18 cellular contexts compared by ENCODE assay signal in genomic region chr20:63471002-63471718, GRCh38. TPM values are rescaled to one million over a fixed set of nuclear protein-coding genes. Genes with fewer than 3 reads are reported as not detected.
DNase-seq lines count a peak whose midpoint lies in the region; ATAC-seq and TF ChIP-seq lines count a peak whose summit lies in the region.
"Had no signal": no experiment of that assay in that cellular context is flagged by ENCODE, and none has a peak within 500 bp of the region (broad histone marks: within the 10 kb centered on the region; RNA-seq: fewer than 3 reads in every experiment).

No MANE protein-coding gene starts in this region.

- H3K36me3 Mint-ChIP-seq in WTC11: no peaks in the 10 kb centered on the region
- H3K36me3 Mint-ChIP-seq in Calu3 (ENCODE audit: insufficient read depth, unreplicated experiment): peaks cover 6% of the 10 kb centered on the region
- H3K36me3 Mint-ChIP-seq: activated CD4-positive, alpha-beta memory T cell treated with anti-CD3 and anti-CD28 coated beads for 36 hours had no signal

- no peaks in the 10 kb centered on the region for H3K9me2 ChIP-seq in SK-N-SH

- WGBS in SK-N-SH (ENCODE audit: low lambda C conversion rate): 27% methylated on average over 17 of the region's 47 CpGs

- DNase-seq in SK-N-SH (peak; percentile 83), WTC11 (ENCODE audit: low spot score) (no peak), Calu3 (no peak), T-helper 2 cell (no peak), midbrain (lab: John Stamatoyannopoulos, UW) (no peak)
- DNase-seq: activated CD4-positive, alpha-beta memory T cell treated with anti-CD3 and anti-CD28 coated beads for 36 hours; activated T-cell treated with anti-CD3 and anti-CD28 coated beads, Interleukin-2, amount 50 U/mL, for 4 hours; NCI-H1694; OCI-M1; stimulated activated CD4-positive, alpha-beta T cell treated with anti-CD3 and anti-CD28 coated beads, Interleukin-4, amount 100 ng/mL, for 24 hours had no signal

- no peaks in the 10 kb centered on the region for H3K9me3 ChIP-seq in SK-N-SH
- H3K9me3 ChIP-seq: tibial nerve had no signal

- CTCF ChIA-PET in SK-N-SH (lab: Yijun Ruan, JAX) (interaction anchor here (0.8 to 5.2 kb wide), 11 partner anchors 11 to 503 kb away, joined by 3 to 24 read pairs (median 8); partner anchors contain the start of gene PPDPF), WTC11 (lab: Charles Lee) (interaction anchor here (0.7 to 2.8 kb wide), 12 partner anchors 9 to 391 kb away, joined by 3 to 12 read pairs (median 4); partner anchors contain the start of gene PTK6), Calu3 (lab: Charles Lee) (interaction anchor here (1.2 to 1.5 kb wide), 2 partner anchors 10 to 11 kb away, joined by 4 read pairs; no protein-coding TSS in a partner anchor)

- no peak for TF ChIP-seq EP300 in SK-N-SH (IDR thresholded peaks at IDR 0.05; ENCODE audit: borderline replicate concordance in 1 of 2, low read depth in 1 of 2, low read length in 1 of 2)

- peaks cover 11% of the 10 kb centered on the region for H3K27me3 Mint-ChIP-seq in WTC11 (ENCODE audit: low read depth)
- H3K27me3 Mint-ChIP-seq in Calu3 (ENCODE audit: unreplicated experiment): peaks cover 91% of the 10 kb centered on the region

- TF ChIP-seq CTCF in SK-N-SH (IDR thresholded peaks at IDR 0.05) (no peak), WTC11 (IDR thresholded peaks at IDR 0.05) (no peak), Calu3 (IDR thresholded peaks at IDR 0.05; ENCODE audit: unreplicated experiment) (no peak)

- H3K4me1 Mint-ChIP-seq in WTC11 (peaks cover 25% of the 10 kb centered on the region), Calu3 (ENCODE audit: low read depth, unreplicated experiment) (peaks cover 9% of the 10 kb centered on the region)

- no peaks in the 10 kb centered on the region for H3K36me3 ChIP-seq in SK-N-SH (replicated peaks in 1 of 2; ENCODE audit: control insufficient read depth in 1 of 2, insufficient read depth in 2 of 2, low read length in 1 of 2)
- H3K36me3 ChIP-seq: tibial nerve had no signal

- no peak for TF ChIP-seq RAD21 in SK-N-SH (IDR thresholded peaks at IDR 0.05; ENCODE audit: low read length)

- H4K20me1 ChIP-seq in SK-N-SH (ENCODE audit: insufficient read depth): no peaks in the 10 kb centered on the region

- no peak overlapping the region for H3K4me2 ChIP-seq in SK-N-SH

- H3K4me3 Mint-ChIP-seq in WTC11: peak overlapping the region; percentile 67
- H3K4me3 Mint-ChIP-seq in Calu3 (ENCODE audit: low read depth, unreplicated experiment): no peak overlapping the region
- H3K4me3 Mint-ChIP-seq: activated CD4-positive, alpha-beta memory T cell treated with anti-CD3 and anti-CD28 coated beads for 36 hours had no signal

- H3F3A ChIP-seq in SK-N-SH (replicated peaks; ENCODE audit: insufficient read depth): no peaks in the 10 kb centered on the region

- POLR2A ChIA-PET in SK-N-SH (lab: Yijun Ruan, JAX) (interaction anchor here (0.6 to 1.7 kb wide), 5 partner anchors 8 to 31 kb away, joined by 3 to 8 read pairs (median 5); no protein-coding TSS in a partner anchor), WTC11 (lab: Charles Lee) (no interaction called here)

- peaks cover 26% of the 10 kb centered on the region for H3K27me3 ChIP-seq in SK-N-SH (ENCODE audit: insufficient read depth)
- H3K27me3 ChIP-seq in layer of hippocampus (ENCODE audit: control insufficient read depth, insufficient read depth, low read length): peaks cover 41% of the 10 kb centered on the region

- no peak overlapping the region for H3K9ac ChIP-seq in SK-N-SH

- no peak overlapping the region for H2AFZ ChIP-seq in SK-N-SH (ENCODE audit: low read depth)

- H3K79me2 ChIP-seq in SK-N-SH (ENCODE audit: insufficient read depth): no peaks in the 10 kb centered on the region

- H3K9me3 Mint-ChIP-seq in WTC11: no peaks in the 10 kb centered on the region
- no peaks in the 10 kb centered on the region for H3K9me3 Mint-ChIP-seq in Calu3 (ENCODE audit: low read depth, unreplicated experiment)
- H3K9me3 Mint-ChIP-seq: activated CD4-positive, alpha-beta memory T cell treated with anti-CD3 and anti-CD28 coated beads for 36 hours; activated T-cell treated with anti-CD3 and anti-CD28 coated beads, Interleukin-2, amount 50 U/mL, for 4 hours had no signal

- intact Hi-C loops in Calu3 (cut with micrococcal nuclease; ENCODE audit: unreplicated experiment): no loop called here

- H3K27ac ChIP-seq in SK-N-SH (ENCODE audit: low read depth in 2 of 2, low read length in 1 of 2): peak overlapping the region in 1 of 2 experiments; percentile 86; a peak in 2 of 4 replicates
- H3K27ac ChIP-seq in layer of hippocampus (ENCODE audit: low read depth, low read length): peak overlapping the region; percentile 30
- H3K27ac ChIP-seq: tibial nerve had no signal

- H3K4me3 ChIP-seq in SK-N-SH (ENCODE audit: low read depth in 2 of 2, low read length in 1 of 2): peak overlapping the region in 1 of 2 experiments; percentile 56; a peak in 2 of 4 replicates
- H3K4me3 ChIP-seq: tibial nerve had no signal

- BruUV-seq in Calu3 (replicated peaks; lab: Mats Ljungman, UMichigan): no TSS peak

- no peak; the same call in 2 of the 3 replicates for ATAC-seq in SK-N-SH treated with all-trans-retinoic acid at 6 μM for 48 hours
- ATAC-seq in WTC11: peak; percentile 6
- no peak for ATAC-seq in HG02885 (IDR thresholded peaks at IDR 0.05; ENCODE audit: poor library complexity, unreplicated experiment)

- H3K27ac Mint-ChIP-seq in WTC11 (no peak overlapping the region), Calu3 (ENCODE audit: unreplicated experiment) (no peak overlapping the region)
- H3K27ac Mint-ChIP-seq: activated CD4-positive, alpha-beta memory T cell treated with anti-CD3 and anti-CD28 coated beads for 36 hours had no signal

- peaks cover 0 to 60% of the 10 kb centered on the region in 2 experiments; a peak in 1 of 4 replicates for H3K4me1 ChIP-seq in SK-N-SH (ENCODE audit: control insufficient read depth in 1 of 2, insufficient read depth in 2 of 2, low read depth in 1 of 2, low read length in 1 of 2)

TF ChIP-seq in SK-N-SH, 30 proteins besides CTCF, POLR2A, EP300 and RAD21:
- peak; percentile 51; the same call in 1 of the 2 replicates for TF ChIP-seq MXI1 (IDR thresholded peaks at IDR 0.05; ENCODE audit: low read depth, low read length)
- TF ChIP-seq CHD2 (IDR thresholded peaks at IDR 0.05; ENCODE audit: low read length, partially characterized antibody): no peak

TF ChIP-seq in SK-N-SH treated with all-trans-retinoic acid at 6 μM for 48 hours, 23 proteins besides CTCF, POLR2A, EP300 and RAD21:
- no peak for TF ChIP-seq ESRRG (CRISPR knock-in tag; IDR thresholded peaks at IDR 0.05)

TF ChIP-seq in WTC11, 78 proteins besides CTCF, POLR2A, EP300 and RAD21 (continues in another document):
- TF ChIP-seq ARID4B (CRISPR knock-in tag; IDR thresholded peaks at IDR 0.05; ENCODE audit: borderline replicate concordance): peak; percentile 81
- TF ChIP-seq ZNF219 (CRISPR knock-in tag; IDR thresholded peaks at IDR 0.05; ENCODE audit: borderline replicate concordance): no peak
- no peak for TF ChIP-seq FOXK1 (CRISPR knock-in tag; IDR thresholded peaks at IDR 0.05)

RNA-seq across cellular contexts. Expression of gene KCNQ2, which starts 1.3 kb away (rescaled TPM):
- polyA plus RNA-seq in SK-N-SH (2012; rRNA removed): 3.9 and 8.3 TPM in 2 replicates
- polyA plus RNA-seq in SK-N-SH (2012; cell fraction: cytosol; rRNA removed): 4.3 and 10.1 TPM in 2 replicates
- 4.0 and 7.9 TPM in 2 replicates for polyA plus RNA-seq in SK-N-SH (2012; cell fraction: nucleus; rRNA removed)
- total RNA-seq in WTC11 (2021): 99.8 to 112 TPM (median 108 TPM) in 3 replicates
- 0.07 and 0.38 TPM in 2 replicates for total RNA-seq in Calu3 (2022)
- total RNA-seq: activated CD4-positive, alpha-beta memory T cell treated with anti-CD3 and anti-CD28 coated beads for 36 hours; activated T-cell treated with anti-CD3 and anti-CD28 coated beads, Interleukin-2, amount 50 U/mL, for 4 hours; endothelial cell of umbilical vein; osteocyte; tibial nerve had no signal
- polyA plus RNA-seq: AG04450, endothelial cell of umbilical vein, keratinocyte had no signal

RNA-seq across cellular contexts. Expression of gene EEF1A2, which starts 27.7 kb away (rescaled TPM):
- polyA plus RNA-seq in SK-N-SH (2012; rRNA removed): 9.2 and 16.5 TPM in 2 replicates
- polyA plus RNA-seq in SK-N-SH (2012; cell fraction: cytosol; rRNA removed): 14.3 and 20.1 TPM in 2 replicates
- polyA plus RNA-seq in SK-N-SH (2012; cell fraction: nucleus; rRNA removed): 21.6 and 29.5 TPM in 2 replicates
- 26.0 to 35.7 TPM (median 34.9 TPM) in 3 replicates for total RNA-seq in WTC11 (2021)
- 359 and 393 TPM in 2 replicates for total RNA-seq in Calu3 (2022)
- total RNA-seq: tibial nerve had no signal

RNA-seq across cellular contexts. Expression of gene PPDPF, which starts 49.4 kb away (rescaled TPM):
- 20.0 and 71.4 TPM in 2 replicates for polyA plus RNA-seq in SK-N-SH (2012; rRNA removed)
- 45.7 and 81.9 TPM in 2 replicates for polyA plus RNA-seq in SK-N-SH (2012; cell fraction: cytosol; rRNA removed)
- polyA plus RNA-seq in SK-N-SH (2012; cell fraction: nucleus; rRNA removed): 48.9 and 78.6 TPM in 2 replicates
- total RNA-seq in WTC11 (2021) (170 to 210 TPM (median 205 TPM) in 3 replicates), Calu3 (2022) (517 and 545 TPM in 2 replicates)

Comparison
In these comparisons a context has a peak if more than half of its experiments do, and no peak if none do; other contexts are left out.
1. RNA of gene KCNQ2, which starts 1.3 kb away (total RNA-seq): 99.8 to 112 TPM in WTC11; 0.07 to 0.38 TPM in Calu3; every median in the first group is over 10 times any median in the second.
2. Of the 6 proteins assayed by ChIP-seq in both WTC11 and SK-N-SH: peak only in WTC11: MAX; only in SK-N-SH: none; in both: none; in neither: 5.